In the genomic region with DNA sequence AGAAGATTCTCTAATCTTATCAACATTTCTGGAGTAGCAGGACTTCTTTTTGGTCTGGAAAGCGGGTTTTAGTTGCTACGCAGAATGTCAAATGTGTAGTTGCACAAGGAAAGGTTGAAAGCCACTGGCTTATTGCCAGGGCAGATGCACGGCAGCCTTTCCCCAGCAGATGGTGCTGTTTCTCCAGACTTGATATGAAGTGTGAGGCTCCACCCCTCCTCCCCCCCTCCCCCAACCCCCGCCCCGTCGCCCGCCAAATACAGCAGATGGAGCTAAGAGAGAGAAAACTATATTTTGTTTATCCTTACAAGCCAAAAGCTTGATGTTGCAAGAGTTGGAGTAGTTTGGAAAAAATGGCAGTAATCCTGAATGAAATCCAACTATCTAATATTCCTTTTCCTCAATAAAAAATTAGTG, we compare ENCODE assay signal across 8 cellular contexts. TPM values are rescaled to one million over a fixed set of nuclear protein-coding genes. Genes with fewer than 3 reads are reported as not detected.
DNase-seq lines count a peak whose midpoint lies in the region; ATAC-seq, FAIRE-seq and TF ChIP-seq lines count a peak whose summit lies in the region.

No MANE protein-coding gene starts in this region.

- no peaks in the 10 kb centered on the region for H3K9me3 ChIP-seq in RWPE2 (ENCODE audit: severe bottlenecking)
- no peaks in the 10 kb centered on the region for H3K9me3 ChIP-seq in gastroesophageal sphincter
- no peaks in the 10 kb centered on the region for H3K9me3 ChIP-seq in pancreas
- no peaks in the 10 kb centered on the region for H3K9me3 ChIP-seq in transverse colon

- TF ChIP-seq EP300 in gastroesophageal sphincter (IDR thresholded peaks at IDR 0.05) = no peak
- TF ChIP-seq EP300 in transverse colon (IDR thresholded peaks at IDR 0.05; ENCODE audit: low read depth) = no peak

- DNase-seq in ELF-1 (ENCODE audit: low read depth, low spot score) (peak; percentile 83), GOT3 (lab: John Stamatoyannopoulos, UW) (peak; percentile 49), RWPE2 (ENCODE audit: low spot score) (no peak), pancreas (peak; percentile 76 to 94 (median 84)), transverse colon (peak; percentile 90)
- DNase-seq in activated T-helper 9 cell treated with anti-CD3 and anti-CD28 coated beads, Interleukin-2, amount 50 U/mL, for 16 hours (ENCODE audit: low read depth) = peak; percentile 67

- ATAC-seq in RWPE2 (ENCODE audit: low read depth) (peak; percentile 68), gastroesophageal sphincter (peak; percentile 91), pancreas (peak; percentile 75 to 98 (median 94))

- H3K4me3 ChIP-seq in RWPE2 (ENCODE audit: severe bottlenecking) (no peak overlapping the region), gastroesophageal sphincter (no peak overlapping the region), pancreas (no peak overlapping the region), transverse colon (no peak overlapping the region)

- H3K27ac ChIP-seq in RWPE2 (ENCODE audit: poor library complexity, severe bottlenecking) (no peak overlapping the region), gastroesophageal sphincter (peak overlapping the region in 1 of 4 donors; percentile 15), pancreas (no peak overlapping the region), transverse colon (peak overlapping the region in 1 of 4 donors; percentile 27)

- no peaks in the 10 kb centered on the region for H3K4me1 ChIP-seq in RWPE2 (ENCODE audit: insufficient read depth, poor library complexity, severe bottlenecking)
- peaks cover 0 to 14% (median 0%) of the 10 kb centered on the region in 3 donors for H3K4me1 ChIP-seq in gastroesophageal sphincter
- H3K4me1 ChIP-seq in pancreas = no peaks in the 10 kb centered on the region
- peaks cover 0 to 7% (median 3%) of the 10 kb centered on the region in 4 donors for H3K4me1 ChIP-seq in transverse colon

- TF ChIP-seq POLR2A in gastroesophageal sphincter (IDR thresholded peaks at IDR 0.05) = no peak
- TF ChIP-seq POLR2A in transverse colon (IDR thresholded peaks at IDR 0.05) = no peak

- peak; percentile 76 for TF ChIP-seq CTCF in LNCAP (IDR thresholded peaks at IDR 0.05)
- peak; percentile 94 for TF ChIP-seq CTCF in RWPE2 (IDR thresholded peaks at IDR 0.05; ENCODE audit: poor library complexity, severe bottlenecking)
- TF ChIP-seq CTCF in gastroesophageal sphincter (IDR thresholded peaks at IDR 0.05) = peak; percentile 74 to 96 (median 86)
- TF ChIP-seq CTCF in pancreas (IDR thresholded peaks at IDR 0.05) = peak; percentile 73 to 79 (median 76)
- TF ChIP-seq CTCF in transverse colon (IDR thresholded peaks at IDR 0.05) = peak; percentile 54 to 92 (median 84)

- H3K27me3 ChIP-seq in RWPE2 (ENCODE audit: insufficient read depth, poor library complexity, severe bottlenecking) (no peaks in the 10 kb centered on the region), gastroesophageal sphincter (no peaks in the 10 kb centered on the region), pancreas (no peaks in the 10 kb centered on the region), transverse colon (no peaks in the 10 kb centered on the region)

- FAIRE-seq in pancreas (lab: Jason Lieb, UNC) = no peak

- in situ Hi-C loops in transverse colon (cut with MboI; ENCODE audit: low pct_ligation_motif_present in 1 of 4, low pct_unique_long_range_greater_than_20kb in 1 of 4, low sequenced_read_pairs in 3 of 4) = loop anchor here (10.0 to 25.0 kb wide), 4 partner anchors 272 to 825 kb away; a partner anchor contains a TSS

- 0 to 4% methylated on average over 4 to 7 of the region's 7 CpGs for WGBS in gastroesophageal sphincter (ENCODE audit: low coverage in 1 of 2), 2 donors
- 4 to 5% methylated on average over 7 of the region's 7 CpGs for WGBS in pancreas, 2 donors
- WGBS in transverse colon (ENCODE audit: low coverage in 1 of 2), 2 donors = 9 to 10% methylated on average over 3 to 7 of the region's 7 CpGs

- H3K36me3 ChIP-seq in RWPE2 (ENCODE audit: low read depth) (peaks cover 46% of the 10 kb centered on the region), gastroesophageal sphincter (peaks cover 0 to 32% of the 10 kb centered on the region in 2 donors), pancreas (peaks cover 0 to 16% (median 0%) of the 10 kb centered on the region in 3 donors), transverse colon (peaks cover 0 to 17% (median 4%) of the 10 kb centered on the region in 4 donors)

- intact Hi-C loops in pancreas (cut with DNase I) = loop anchor here in 2 of 3 donors (5.0 to 10.0 kb wide), 2 partner anchors 272 to 275 kb away; no protein-coding TSS in a partner anchor
- intact Hi-C loops in transverse colon (cut with DNase I; ENCODE audit: low total_unique reads) = no loop called here

RNA-seq across cellular contexts. Expression of a gene that starts 32.0 kb away (rescaled TPM):
- total RNA-seq in gastroesophageal sphincter = 10 to 100 TPM; 19.8 to 32.4 (median 23.8) TPM
- total RNA-seq in pancreas = 10 to 100 TPM in 4 of 6 donors, 1 to 10 TPM in 2; 8.4 to 17.4 (median 13.6) TPM
- 10 to 100 TPM; 21.2 to 24.4 TPM for polyA plus RNA-seq in pancreas
- total RNA-seq in transverse colon = 10 to 100 TPM in 3 of 4 donors, under 1 TPM in 1; 0.75 to 21.5 (median 15.8) TPM

RNA-seq across cellular contexts. Expression of a gene that starts 32.2 kb away (rescaled TPM):
- total RNA-seq in gastroesophageal sphincter (100 to 1,000 TPM; 140 to 226 (median 195) TPM), pancreas (100 to 1,000 TPM in 2 of 6 donors, 10 to 100 TPM in 4; 56.6 to 134 (median 92.5) TPM), transverse colon (100 to 1,000 TPM in 2 of 4 donors, 10 to 100 TPM in 2; 78.4 to 131 (median 100) TPM)
- polyA plus RNA-seq in pancreas = 100 to 1,000 TPM; 122 to 210 TPM
